ENCODE assay signal across 8 cellular contexts in the genomic region with DNA sequence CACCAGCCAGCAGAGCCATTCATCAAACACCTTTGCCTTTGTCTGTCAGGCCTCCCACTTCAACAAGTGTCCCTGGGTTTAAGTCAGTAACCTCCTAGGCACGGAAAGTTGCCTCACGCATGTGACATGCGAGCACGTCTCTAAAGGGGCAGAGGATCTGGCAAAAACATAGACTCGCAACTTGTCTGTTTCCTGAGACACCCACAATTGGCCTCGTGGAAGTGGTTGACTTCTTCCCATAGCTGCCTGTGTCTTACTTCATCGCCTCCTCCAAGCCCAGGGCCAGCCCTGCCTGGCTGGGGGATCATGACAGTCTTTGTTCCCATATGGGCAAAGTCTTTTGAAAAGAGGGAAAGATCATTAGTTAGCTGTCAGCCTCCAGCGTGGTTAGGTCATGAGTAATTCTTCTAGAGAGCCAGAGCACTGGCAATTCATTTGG. TPM values are rescaled to one million over a fixed set of nuclear protein-coding genes. Genes with fewer than 3 reads are reported as not detected.
DNase-seq lines count a peak whose midpoint lies in the region; ATAC-seq, FAIRE-seq and TF ChIP-seq lines count a peak whose summit lies in the region.

No MANE protein-coding gene starts in this region.

- intact Hi-C loops in A673 (cut with micrococcal nuclease; ENCODE audit: unreplicated experiment), result loop anchor here (1.0 to 5.0 kb wide), 2 partner anchors 478 to 744 kb away; no protein-coding TSS in a partner anchor

- H3F3A ChIP-seq in smooth muscle cell (ENCODE audit: low read depth), result peaks cover 20% of the 10 kb centered on the region

- DNase-seq in H54 (ENCODE audit: insufficient read length, low spot score), result peak; percentile 65
- DNase-seq in amniotic epithelial cell (ENCODE audit: low read depth), result peak; percentile 98
- peak; percentile 27 to 33 for DNase-seq in hippocampal formation (lab: John Stamatoyannopoulos, UW)
- DNase-seq in smooth muscle cell (lab: John Stamatoyannopoulos, UW; ENCODE audit: unreplicated experiment), result no peak
- DNase-seq in NCI-H1436 treated with DMSO at 0.1 percent for 48 hours (lab: John Stamatoyannopoulos, UW), result no peak
- DNase-seq in T1000 (lab: John Stamatoyannopoulos, UW), result no peak
- DNase-seq in A673 (ENCODE audit: low spot score), result no peak

- H3K9me3 ChIP-seq in smooth muscle cell (replicated peaks; ENCODE audit: low read depth), result no peaks in the 10 kb centered on the region
- no peaks in the 10 kb centered on the region for H3K9me3 ChIP-seq in A673 (ENCODE audit: low read depth, low read length, poor library complexity, severe bottlenecking)

- H3K4me1 ChIP-seq in smooth muscle cell (ENCODE audit: low read depth) (peaks cover 38% of the 10 kb centered on the region), A673 (ENCODE audit: insufficient read depth, low read length, poor library complexity, severe bottlenecking) (peaks cover 9% of the 10 kb centered on the region)

- H3K27ac ChIP-seq in smooth muscle cell (ENCODE audit: low read depth) (peak overlapping the region; percentile 98), A673 (ENCODE audit: low read depth, low read length, poor library complexity, severe bottlenecking) (no peak overlapping the region)

- no peaks in the 10 kb centered on the region for H3K79me2 ChIP-seq in smooth muscle cell (ENCODE audit: low read depth)

- 53% methylated on average over 8 of the region's 8 CpGs for WGBS in smooth muscle cell (ENCODE audit: low lambda C conversion rate)

- no peaks in the 10 kb centered on the region for H3K27me3 ChIP-seq in smooth muscle cell (ENCODE audit: low read depth)
- H3K27me3 ChIP-seq in A673 (replicated peaks; ENCODE audit: insufficient read depth, low read depth, low read length, poor library complexity), result no peaks in the 10 kb centered on the region

- TF ChIP-seq CTCF in smooth muscle cell (IDR thresholded peaks at IDR 0.05; ENCODE audit: borderline replicate concordance, insufficient read depth, poor library complexity, severe bottlenecking) (no peak), A673 (conservative IDR thresholded peaks at IDR 0.05; ENCODE audit: low read depth, low read length) (no peak)

- peak overlapping the region; percentile 23 for H3K9ac ChIP-seq in smooth muscle cell (ENCODE audit: low read depth)

- no peaks in the 10 kb centered on the region for H4K20me1 ChIP-seq in smooth muscle cell (ENCODE audit: low read depth)

- POLR2A ChIA-PET in A673 (lab: Charles Lee; ENCODE audit: low non-redundant PET), result no interaction called here

- TF ChIP-seq POLR2A in H54 (IDR thresholded peaks at IDR 0.05; ENCODE audit: low read depth, low read length), result no peak

- no peaks in the 10 kb centered on the region for H3K36me3 ChIP-seq in smooth muscle cell (ENCODE audit: low read depth)
- H3K36me3 ChIP-seq in A673 (ENCODE audit: insufficient read depth, low read length, poor library complexity, severe bottlenecking), result no peaks in the 10 kb centered on the region

- no peak for ATAC-seq in HG03354 (IDR thresholded peaks at IDR 0.05; ENCODE audit: poor library complexity, severe bottlenecking, unreplicated experiment)

- CTCF ChIA-PET in A673 (lab: Charles Lee), result interaction anchor here (2.0 kb wide), 1 partner anchor 478 kb away, joined by 10 read pairs; no protein-coding TSS in a partner anchor

- BruUV-seq in A673 (replicated peaks; lab: Mats Ljungman, UMichigan), result no TSS peak

- FAIRE-seq in H54 (lab: Jason Lieb, UNC), result no peak

- H3K4me3 ChIP-seq in smooth muscle cell, result no peak overlapping the region
- H3K4me3 ChIP-seq in A673 (ENCODE audit: low read depth, low read length, poor library complexity, severe bottlenecking), result no peak overlapping the region

- no peak overlapping the region for H2AFZ ChIP-seq in smooth muscle cell (ENCODE audit: low read depth)

- H3K4me2 ChIP-seq in smooth muscle cell, result peak overlapping the region; percentile 79

RNA-seq across cellular contexts. Expression of gene GLRX, which starts 35.5 kb away (rescaled TPM):
- total RNA-seq in smooth muscle cell (50.8 and 81.2 TPM in 2 replicates), A673 (2021) (27.3 and 28.6 TPM in 2 replicates)
- 87.7 and 95.7 TPM in 2 replicates for polyA plus RNA-seq in smooth muscle cell

Comparison
In these comparisons a context has a peak if more than half of its experiments do, and no peak if none do; other contexts are left out.
1. DNase-seq: peak in H54 (single experiment), amniotic epithelial cell (single experiment) and hippocampal formation (2 of 2); none in smooth muscle cell (single experiment), NCI-H1436 treated with DMSO at 0.1 percent for 48 hours (single experiment), T1000 (single experiment) and A673 (single experiment).